ENCODE assay signal across 1 cellular context in the genomic region with DNA sequence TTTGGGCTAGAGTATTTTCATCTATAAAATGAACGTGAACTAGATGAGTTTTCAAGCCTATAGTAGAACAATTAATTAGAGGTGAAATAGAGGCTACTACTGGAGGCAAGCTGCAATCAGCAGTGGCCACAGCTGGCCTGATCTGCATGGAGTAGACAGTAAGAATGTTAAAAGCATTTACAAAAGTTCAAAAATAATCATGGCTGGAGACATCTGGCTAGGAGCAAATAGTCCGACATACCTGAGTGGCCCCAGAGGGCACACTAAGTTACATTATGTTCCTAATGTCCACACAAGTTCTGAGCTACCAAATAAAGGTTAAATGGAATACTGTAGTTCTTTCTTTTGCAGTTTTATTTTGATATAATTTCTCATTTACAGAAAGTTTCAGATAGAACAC.
TF ChIP-seq lines count a peak whose summit lies in the region.

No MANE protein-coding gene starts in this region.

TF ChIP-seq in IMR-90, 13 proteins besides CTCF, POLR2A, EP300 and RAD21:
- TF ChIP-seq MXI1 (IDR thresholded peaks at IDR 0.05; ENCODE audit: borderline replicate concordance, low read depth, low read length) (no peak), SMC3 (IDR thresholded peaks at IDR 0.05; ENCODE audit: low read depth, low read length) (no peak)
